Comparison of ENCODE assay signal across 1 cellular context in the genomic region with DNA sequence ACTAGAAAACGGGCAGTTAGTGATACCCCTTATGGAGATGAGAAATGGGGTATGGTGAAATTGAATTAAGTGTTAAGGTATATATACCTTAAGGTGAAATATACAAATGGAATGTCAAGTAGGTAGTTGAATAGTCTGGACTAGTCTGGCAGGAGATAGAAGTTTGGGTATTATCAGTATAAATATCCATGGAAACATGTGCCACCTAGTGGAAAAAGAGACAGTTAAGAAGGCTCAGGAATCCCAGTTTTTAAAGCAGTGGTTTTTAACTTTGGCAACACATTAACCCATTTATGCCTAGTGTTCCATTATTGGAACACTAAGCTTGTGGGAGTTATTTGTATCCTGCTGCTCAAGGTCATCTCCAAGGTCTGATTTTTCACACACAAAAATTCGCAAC.
TF ChIP-seq lines count a peak whose summit lies in the region.

No MANE protein-coding gene starts in this region.

TF ChIP-seq in A549, 52 proteins besides CTCF, POLR2A, EP300 and RAD21 (continued from another document):
- TF ChIP-seq, protein P1, sequence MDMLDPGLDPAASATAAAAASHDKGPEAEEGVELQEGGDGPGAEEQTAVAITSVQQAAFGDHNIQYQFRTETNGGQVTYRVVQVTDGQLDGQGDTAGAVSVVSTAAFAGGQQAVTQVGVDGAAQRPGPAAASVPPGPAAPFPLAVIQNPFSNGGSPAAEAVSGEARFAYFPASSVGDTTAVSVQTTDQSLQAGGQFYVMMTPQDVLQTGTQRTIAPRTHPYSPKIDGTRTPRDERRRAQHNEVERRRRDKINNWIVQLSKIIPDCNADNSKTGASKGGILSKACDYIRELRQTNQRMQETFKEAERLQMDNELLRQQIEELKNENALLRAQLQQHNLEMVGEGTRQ (IDR thresholded peaks at IDR 0.05): no peak
- TF ChIP-seq MAZ (IDR thresholded peaks at IDR 0.05; ENCODE audit: borderline replicate concordance, low read depth, low read length) (no peak), FOSL2 (IDR thresholded peaks at IDR 0.05) (no peak), FOSL2 (CRISPR knock-in tag; IDR thresholded peaks at IDR 0.05) (no peak), FOXS1 (CRISPR knock-in tag; IDR thresholded peaks at IDR 0.05) (no peak)
- TF ChIP-seq, protein P2, sequence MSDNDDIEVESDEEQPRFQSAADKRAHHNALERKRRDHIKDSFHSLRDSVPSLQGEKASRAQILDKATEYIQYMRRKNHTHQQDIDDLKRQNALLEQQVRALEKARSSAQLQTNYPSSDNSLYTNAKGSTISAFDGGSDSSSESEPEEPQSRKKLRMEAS (IDR thresholded peaks at IDR 0.05): no peak
